10 cellular contexts compared by ENCODE assay signal in genomic region chr12:109308534-109309440, GRCh38. TPM values are rescaled to one million over a fixed set of nuclear protein-coding genes. Genes with fewer than 3 reads are reported as not detected.
A peak's percentile ranks its signal among the peaks of the same experiment; 100 is the strongest.
DNase-seq lines count a peak whose midpoint lies in the region; ATAC-seq and TF ChIP-seq lines count a peak whose summit lies in the region.
"Had no signal": no experiment of that assay in that cellular context is flagged by ENCODE, and none has a peak within 500 bp of the region (broad histone marks: within the 10 kb centered on the region; RNA-seq: fewer than 3 reads in every experiment).

FOXN4 (minus strand) TSS chr12:109309284; CDS start chr12:109308321, 963 bp downstream.

- peak within 1 kb of the TSS; percentile 64 for H3K4me3 ChIP-seq in thoracic aorta
- H3K4me3 ChIP-seq: SJSA1 had no signal

- peak within 1 kb of the TSS; percentile 61 for H3K4me3 Mint-ChIP-seq in activated CD8-positive, alpha-beta memory T cell treated with anti-CD3 and anti-CD28 coated beads, Interleukin-2, amount 10 ng/mL, durations not matched to agents 7 days and 5 days
- H3K4me3 Mint-ChIP-seq in T-helper 17 cell: peak within 1 kb of the TSS; percentile 94

- peaks cover 12% of the 10 kb centered on the region in 2 donors for H3K4me1 ChIP-seq in thoracic aorta (ENCODE audit: control insufficient read depth in 1 of 2, low read depth in 2 of 2)

- peaks cover 17% of the 10 kb centered on the region for H3K27me3 ChIP-seq in thoracic aorta (replicated peaks; ENCODE audit: insufficient read depth)

- H3K27ac ChIP-seq in thoracic aorta: no peak within 1 kb of the TSS
- H3K27ac ChIP-seq: neutrophil, SJSA1 had no signal

- no peaks in the 10 kb centered on the region for H3K36me3 Mint-ChIP-seq in activated CD8-positive, alpha-beta memory T cell treated with anti-CD3 and anti-CD28 coated beads, Interleukin-2, amount 10 ng/mL, durations not matched to agents 7 days and 5 days
- peaks cover 2% of the 10 kb centered on the region for H3K36me3 Mint-ChIP-seq in T-helper 17 cell (ENCODE audit: low read depth)

- CTCF ChIA-PET in activated CD8-positive, alpha-beta memory T cell treated with anti-CD3 and anti-CD28 coated beads, Interleukin-2, amount 10 ng/mL, durations not matched to agents 7 days and 5 days (lab: Charles Lee): no interaction called here

- H3K27me3 Mint-ChIP-seq in activated CD8-positive, alpha-beta memory T cell treated with anti-CD3 and anti-CD28 coated beads, Interleukin-2, amount 10 ng/mL, durations not matched to agents 7 days and 5 days: peaks cover 83% of the 10 kb centered on the region
- H3K27me3 Mint-ChIP-seq in T-helper 17 cell: peaks cover 79% of the 10 kb centered on the region

- no peak for ATAC-seq in activated CD8-positive, alpha-beta memory T cell treated with anti-CD3 and anti-CD28 coated beads, Interleukin-2, amount 10 ng/mL, durations not matched to agents 7 days and 5 days
- ATAC-seq in T-helper 17 cell: no peak
- no peak for ATAC-seq in thoracic aorta (ENCODE audit: insufficient number of reproducible peaks, low FRiP score, low read depth)
- no peak for ATAC-seq in GM21528 (IDR thresholded peaks at IDR 0.05; ENCODE audit: low FRiP score, unreplicated experiment)
- no peak for ATAC-seq in left colon

- H3K27ac Mint-ChIP-seq in activated CD8-positive, alpha-beta memory T cell treated with anti-CD3 and anti-CD28 coated beads, Interleukin-2, amount 10 ng/mL, durations not matched to agents 7 days and 5 days: no peak within 1 kb of the TSS
- no peak within 1 kb of the TSS for H3K27ac Mint-ChIP-seq in T-helper 17 cell

- no peak for DNase-seq in activated CD8-positive, alpha-beta memory T cell treated with anti-CD3 and anti-CD28 coated beads, Interleukin-2, amount 10 ng/mL, durations not matched to agents 7 days and 5 days
- DNase-seq in activated CD8-positive, alpha-beta memory T cell treated with anti-CD3 and anti-CD28 coated beads for 24 hours: no peak
- DNase-seq in T-helper 17 cell (no peak), islet precursor cell (peak; percentile 81), thoracic aorta (ENCODE audit: low spot score) (no peak), left colon (no peak), Ammon's horn (ENCODE audit: low spot score) (no peak)

- intact Hi-C loops in left colon (cut with DNase I, micrococcal nuclease): no loop called here

- no peaks in the 10 kb centered on the region for H3K36me3 ChIP-seq in thoracic aorta
- H3K36me3 ChIP-seq: neutrophil, SJSA1 had no signal

- no peak for TF ChIP-seq CTCF in thoracic aorta (IDR thresholded peaks at IDR 0.05)

- H3K4me1 Mint-ChIP-seq in activated CD8-positive, alpha-beta memory T cell treated with anti-CD3 and anti-CD28 coated beads, Interleukin-2, amount 10 ng/mL, durations not matched to agents 7 days and 5 days: peaks cover 11% of the 10 kb centered on the region
- H3K4me1 Mint-ChIP-seq in T-helper 17 cell: peaks cover 9% of the 10 kb centered on the region

- H3K9me3 ChIP-seq in T-helper 17 cell (ENCODE audit: control insufficient read depth, low read length, poor library complexity, severe bottlenecking) (no peaks in the 10 kb centered on the region), thoracic aorta (no peaks in the 10 kb centered on the region)
- H3K9me3 ChIP-seq: neutrophil, SJSA1 had no signal

- H3K9me3 Mint-ChIP-seq in activated CD8-positive, alpha-beta memory T cell treated with anti-CD3 and anti-CD28 coated beads, Interleukin-2, amount 10 ng/mL, durations not matched to agents 7 days and 5 days (ENCODE audit: low read depth): no peaks in the 10 kb centered on the region

RNA-seq across cellular contexts. Expression of gene FOXN4, which starts in this region (rescaled TPM):
- not detected for total RNA-seq in activated CD8-positive, alpha-beta memory T cell treated with anti-CD3 and anti-CD28 coated beads, Interleukin-2, amount 10 ng/mL, durations not matched to agents 7 days and 5 days
- not detected for total RNA-seq in T-helper 17 cell
- not detected for total RNA-seq in thoracic aorta
- total RNA-seq in left colon: not detected
- total RNA-seq: SJSA1 had no signal
